Comparison of ENCODE assay signal across 8 cellular contexts in the genomic region with DNA sequence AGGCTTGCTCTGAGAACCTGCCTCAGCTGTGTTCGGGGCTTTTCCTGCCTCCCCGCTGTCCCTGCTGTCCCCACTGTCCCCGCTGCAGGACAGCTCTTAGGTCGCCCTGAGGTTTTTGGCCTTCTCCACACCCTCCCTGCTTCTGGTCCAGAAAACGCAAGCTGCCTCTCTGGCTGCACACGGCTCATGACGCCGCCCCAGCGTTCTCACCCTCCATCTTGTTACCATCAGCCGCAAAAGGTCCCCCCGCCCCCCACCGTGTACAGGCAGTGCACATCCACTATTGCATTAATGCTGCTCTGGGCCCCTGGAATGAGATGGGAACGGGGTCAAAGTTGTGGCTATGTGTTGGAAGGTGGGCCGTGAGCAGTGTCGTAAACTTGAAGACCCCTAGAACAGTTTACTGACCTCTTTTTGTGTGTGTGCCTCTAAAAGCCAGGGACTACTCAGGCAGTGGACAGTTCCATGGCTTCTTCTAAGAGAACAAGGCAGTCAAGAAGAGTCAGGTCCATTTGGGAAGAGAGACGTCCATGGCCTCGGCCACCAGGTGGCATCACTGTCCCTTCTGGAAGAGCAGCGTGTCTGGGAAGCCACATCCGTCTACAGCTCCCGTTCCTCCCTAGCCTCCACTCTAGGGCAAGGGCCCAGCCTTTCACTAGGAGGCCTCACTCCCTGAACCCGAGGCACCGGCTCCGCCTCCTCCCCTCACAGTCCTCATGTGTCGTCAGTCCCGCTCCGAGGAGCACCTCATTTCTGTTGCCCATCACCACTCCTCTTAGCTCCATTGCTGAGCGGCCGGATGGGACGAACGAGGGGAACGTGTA. TPM values are rescaled to one million over a fixed set of nuclear protein-coding genes. Genes with fewer than 3 reads are reported as not detected.
DNase-seq lines count a peak whose midpoint lies in the region; ATAC-seq and TF ChIP-seq lines count a peak whose summit lies in the region.

No MANE protein-coding gene starts in this region.

- H3K36me3 ChIP-seq in parathyroid adenoma (ENCODE audit: control insufficient read depth, insufficient read depth, low read length) (no peaks in the 10 kb centered on the region), tibial nerve (peaks cover 0 to 34% (median 0%) of the 10 kb centered on the region in 3 donors)

- H3K4me1 Mint-ChIP-seq in activated naive CD4-positive, alpha-beta T cell treated with anti-CD3 and anti-CD28 coated beads for 36 hours (ENCODE audit: low read depth) = peaks cover 5% of the 10 kb centered on the region

- H3K27me3 ChIP-seq in parathyroid adenoma (ENCODE audit: control insufficient read depth, insufficient read depth, low read length) = no peaks in the 10 kb centered on the region
- H3K27me3 ChIP-seq in tibial nerve = no peaks in the 10 kb centered on the region

- peaks cover 2% of the 10 kb centered on the region for H3K4me1 ChIP-seq in parathyroid adenoma
- H3K4me1 ChIP-seq in tibial nerve = peaks cover 0 to 20% (median 5%) of the 10 kb centered on the region in 4 donors

- DNase-seq in 8988T (peak; percentile 75), NCI-H1048 (lab: John Stamatoyannopoulos, UW) (peak; percentile 35), SK-MEL-5 (ENCODE audit: low read depth, low spot score) (peak; percentile 97), glomerular visceral epithelial cell (ENCODE audit: extremely low spot score) (peak; percentile 88), tibial nerve (ENCODE audit: low spot score in 2 of 2) (peak; percentile 89 to 92)
- DNase-seq in activated naive CD4-positive, alpha-beta T cell treated with anti-CD3 and anti-CD28 coated beads for 36 hours = peak; percentile 86

- no peak overlapping the region for H3K4me3 Mint-ChIP-seq in activated naive CD4-positive, alpha-beta T cell treated with anti-CD3 and anti-CD28 coated beads for 36 hours

- intact Hi-C loops in activated naive CD4-positive, alpha-beta T cell treated with anti-CD3 and anti-CD28 coated beads for 36 hours (cut with micrococcal nuclease) = loop anchor here (1.0 to 2.0 kb wide), 4 partner anchors 136 to 1016 kb away; no protein-coding TSS in a partner anchor

- H3K27ac ChIP-seq in parathyroid adenoma = no peak overlapping the region
- H3K27ac ChIP-seq in tibial nerve = peak overlapping the region in 3 of 4 donors; percentile 44 to 63 (median 60)

- H3K9me3 ChIP-seq in parathyroid adenoma (ENCODE audit: control insufficient read depth, low read length) = no peaks in the 10 kb centered on the region
- H3K9me3 ChIP-seq in tibial nerve = no peaks in the 10 kb centered on the region

- peak; percentile 53 for ATAC-seq in GM18498 (IDR thresholded peaks at IDR 0.05; ENCODE audit: unreplicated experiment)

- CTCF ChIA-PET in activated naive CD4-positive, alpha-beta T cell treated with anti-CD3 and anti-CD28 coated beads for 36 hours (lab: Charles Lee) = interaction anchor here (0.7 to 2.8 kb wide), 14 partner anchors 8 to 947 kb away, joined by 3 to 30 read pairs (median 4); no protein-coding TSS in a partner anchor

- no peak overlapping the region for H3K27ac Mint-ChIP-seq in activated naive CD4-positive, alpha-beta T cell treated with anti-CD3 and anti-CD28 coated beads for 36 hours

- no peak for TF ChIP-seq POLR2A in tibial nerve (IDR thresholded peaks at IDR 0.05)

- no peak overlapping the region for H3K4me2 ChIP-seq in parathyroid adenoma (ENCODE audit: low read length)

- no peaks in the 10 kb centered on the region for H3K36me3 Mint-ChIP-seq in activated naive CD4-positive, alpha-beta T cell treated with anti-CD3 and anti-CD28 coated beads for 36 hours (ENCODE audit: low read depth)

- H2AFZ ChIP-seq in parathyroid adenoma = peak overlapping the region; percentile 57

- 47 to 61% methylated on average over 26 to 31 of the region's 31 CpGs for WGBS in tibial nerve, 2 donors

- TF ChIP-seq EP300 in tibial nerve (IDR thresholded peaks at IDR 0.05) = peak in 1 of 2 donors; percentile 43

- in situ Hi-C loops in SK-MEL-5 (cut with HindIII; ENCODE audit: low pct_unique_long_range_greater_than_20kb, low sequenced_read_pairs) = no loop called here

- no peaks in the 10 kb centered on the region for H3K9me3 Mint-ChIP-seq in activated naive CD4-positive, alpha-beta T cell treated with anti-CD3 and anti-CD28 coated beads for 36 hours

- no peak overlapping the region for H3K9ac ChIP-seq in parathyroid adenoma

- no peaks in the 10 kb centered on the region for H3K27me3 Mint-ChIP-seq in activated naive CD4-positive, alpha-beta T cell treated with anti-CD3 and anti-CD28 coated beads for 36 hours (ENCODE audit: low read depth)

- H3K79me2 ChIP-seq in parathyroid adenoma = no peaks in the 10 kb centered on the region

- TF ChIP-seq CTCF in parathyroid adenoma (IDR thresholded peaks at IDR 0.05) (peak; percentile 84), tibial nerve (IDR thresholded peaks at IDR 0.05) (peak; percentile 77 to 95 (median 89))

- H3K4me3 ChIP-seq in parathyroid adenoma (ENCODE audit: low read depth, low read length) (no peak overlapping the region), tibial nerve (no peak overlapping the region)

RNA-seq across cellular contexts. Expression of gene MKRN1, which starts 38.5 kb away (rescaled TPM):
- 123 and 138 TPM in 2 replicates for total RNA-seq in SK-MEL-5 (2014; rRNA removed; shearing (Covaris generic))
- polyA plus RNA-seq in SK-MEL-5 (2015; cell fraction: cytosol; rRNA removed) = 95.2 and 114 TPM in 2 replicates
- polyA plus RNA-seq in SK-MEL-5 (2015; cell fraction: nucleus; rRNA removed) = 107 and 111 TPM in 2 replicates
- total RNA-seq in activated naive CD4-positive, alpha-beta T cell treated with anti-CD3 and anti-CD28 coated beads for 36 hours = 10 to 100 TPM; 77.6 to 78.6 TPM
- total RNA-seq in tibial nerve = 10 to 100 TPM; 45.9 to 75.7 (median 60.0) TPM

Comparison
In these comparisons a context has a peak if more than half of its experiments do, and no peak if none do; other contexts are left out.
1. DNase-seq: peak in every context shown above with its lines; median percentile 97 in SK-MEL-5; 90 in tibial nerve; 88 in glomerular visceral epithelial cell; 86 in activated naive CD4-positive, alpha-beta T cell treated with anti-CD3 and anti-CD28 coated beads for 36 hours; 75 in 8988T; 35 in NCI-H1048.